31 cellular contexts compared by ENCODE assay signal in genomic region chr9:71254592-71255277, GRCh38.
"Had no signal": no experiment of that assay in that cellular context is flagged by ENCODE, and none has a peak within 500 bp of the region (broad histone marks: within the 10 kb centered on the region; RNA-seq: fewer than 3 reads in every experiment).

No MANE protein-coding gene starts in this region.

- H3K9me3 ChIP-seq: ascending aorta, colonic mucosa, esophagus squamous epithelium had no signal

- H3K4me1 ChIP-seq: ascending aorta, breast epithelium, colonic mucosa, esophagus squamous epithelium had no signal

- ATAC-seq: activated naive CD4-positive, alpha-beta T cell treated with anti-CD3 and anti-CD28 coated beads, Interleukin-2, amount 50 U/mL, for 72 hours; activated T-cell treated with anti-CD3 and anti-CD28 coated beads, Interleukin-2, amount 50 U/mL, for 72 hours; T-helper 17 cell; WTC11 had no signal

- H3K27ac Mint-ChIP-seq: activated CD4-positive, alpha-beta memory T cell treated with anti-CD3 and anti-CD28 coated beads, Interleukin-2, amount 10 ng/mL, durations not matched to agents 7 days and 5 days; activated CD4-positive, alpha-beta T cell treated with anti-CD3 and anti-CD28 coated beads, Interleukin-2, amount 10 ng/mL, durations not matched to agents 7 days and 5 days; activated naive CD4-positive, alpha-beta T cell treated with anti-CD3 and anti-CD28 coated beads, Interleukin-2, amount 10 ng/mL, durations not matched to agents 7 days and 5 days; activated naive CD4-positive, alpha-beta T cell treated with anti-CD3 and anti-CD28 coated beads, Interleukin-2, amount 50 U/mL, for 72 hours; activated naive CD8-positive, alpha-beta T cell treated with anti-CD3 and anti-CD28 coated beads, Interleukin-2, amount 10 ng/mL, durations not matched to agents 7 days and 5 days; activated T-cell treated with anti-CD3 and anti-CD28 coated beads, Interleukin-2, amount 50 U/mL, for 24 hours; brain; T-helper 17 cell; WTC11 had no signal

- H3K4me3 ChIP-seq: ascending aorta, breast epithelium, cardiac muscle cell, colonic mucosa, esophagus squamous epithelium had no signal

- H3K27me3 Mint-ChIP-seq: activated naive CD4-positive, alpha-beta T cell treated with anti-CD3 and anti-CD28 coated beads, Interleukin-2, amount 10 ng/mL, durations not matched to agents 7 days and 5 days; activated naive CD8-positive, alpha-beta T cell treated with anti-CD3 and anti-CD28 coated beads, Interleukin-2, amount 10 ng/mL, durations not matched to agents 7 days and 5 days had no signal

- H3K4me1 Mint-ChIP-seq: activated CD4-positive, alpha-beta memory T cell treated with anti-CD3 and anti-CD28 coated beads, Interleukin-2, amount 10 ng/mL, durations not matched to agents 7 days and 5 days; activated CD4-positive, alpha-beta T cell treated with anti-CD3 and anti-CD28 coated beads, Interleukin-2, amount 10 ng/mL, durations not matched to agents 7 days and 5 days; activated naive CD4-positive, alpha-beta T cell treated with anti-CD3 and anti-CD28 coated beads, Interleukin-2, amount 10 ng/mL, durations not matched to agents 7 days and 5 days; activated naive CD8-positive, alpha-beta T cell treated with anti-CD3 and anti-CD28 coated beads, Interleukin-2, amount 10 ng/mL, durations not matched to agents 7 days and 5 days; T-helper 17 cell had no signal

- H3K36me3 Mint-ChIP-seq: activated naive CD4-positive, alpha-beta T cell treated with anti-CD3 and anti-CD28 coated beads, Interleukin-2, amount 10 ng/mL, durations not matched to agents 7 days and 5 days; activated naive CD4-positive, alpha-beta T cell treated with anti-CD3 and anti-CD28 coated beads, Interleukin-2, amount 50 U/mL, for 72 hours; activated naive CD8-positive, alpha-beta T cell treated with anti-CD3 and anti-CD28 coated beads, Interleukin-2, amount 10 ng/mL, durations not matched to agents 7 days and 5 days; brain had no signal

- H3K36me3 ChIP-seq: ascending aorta, breast epithelium, cardiac muscle cell, colonic mucosa, esophagus squamous epithelium had no signal

- H3K27ac ChIP-seq: ascending aorta, breast epithelium, cardiac muscle cell, colonic mucosa, epithelial cell of prostate, esophagus squamous epithelium had no signal

- H3K9me3 Mint-ChIP-seq: activated CD4-positive, alpha-beta memory T cell treated with anti-CD3 and anti-CD28 coated beads, Interleukin-2, amount 10 ng/mL, durations not matched to agents 7 days and 5 days; activated CD4-positive, alpha-beta T cell treated with anti-CD3 and anti-CD28 coated beads, Interleukin-2, amount 10 ng/mL, durations not matched to agents 7 days and 5 days; activated naive CD4-positive, alpha-beta T cell treated with anti-CD3 and anti-CD28 coated beads, Interleukin-2, amount 10 ng/mL, durations not matched to agents 7 days and 5 days; activated naive CD4-positive, alpha-beta T cell treated with anti-CD3 and anti-CD28 coated beads, Interleukin-2, amount 50 U/mL, for 72 hours; activated naive CD8-positive, alpha-beta T cell treated with anti-CD3 and anti-CD28 coated beads, Interleukin-2, amount 10 ng/mL, durations not matched to agents 7 days and 5 days had no signal

- H3K4me3 Mint-ChIP-seq: activated CD4-positive, alpha-beta memory T cell treated with anti-CD3 and anti-CD28 coated beads, Interleukin-2, amount 10 ng/mL, durations not matched to agents 7 days and 5 days; activated CD4-positive, alpha-beta T cell treated with anti-CD3 and anti-CD28 coated beads, Interleukin-2, amount 10 ng/mL, durations not matched to agents 7 days and 5 days; activated naive CD4-positive, alpha-beta T cell treated with anti-CD3 and anti-CD28 coated beads, Interleukin-2, amount 10 ng/mL, durations not matched to agents 7 days and 5 days; activated naive CD8-positive, alpha-beta T cell treated with anti-CD3 and anti-CD28 coated beads, Interleukin-2, amount 10 ng/mL, durations not matched to agents 7 days and 5 days; activated T-cell treated with anti-CD3 and anti-CD28 coated beads, Interleukin-2, amount 50 U/mL, for 24 hours; activated T-cell treated with anti-CD3 and anti-CD28 coated beads, Interleukin-2, amount 50 U/mL, for 72 hours; brain; T-helper 17 cell; WTC11 had no signal

- H3K27me3 ChIP-seq: ascending aorta, cardiac muscle cell, colonic mucosa had no signal

- DNase-seq: activated CD4-positive, alpha-beta memory T cell treated with anti-CD3 and anti-CD28 coated beads, Interleukin-2, amount 10 ng/mL, durations not matched to agents 7 days and 5 days; activated CD4-positive, alpha-beta T cell treated with anti-CD3 and anti-CD28 coated beads for 1 hour; activated CD4-positive, alpha-beta T cell treated with anti-CD3 and anti-CD28 coated beads for 4 hours; activated CD4-positive, alpha-beta T cell treated with anti-CD3 and anti-CD28 coated beads, Interleukin-2, amount 10 ng/mL, durations not matched to agents 7 days and 5 days; activated CD4-positive, alpha-beta T cell treated with anti-CD3 and anti-CD28 coated beads, Interleukin-2, amount 50 U/mL, for 4 hours; activated CD8-positive, alpha-beta memory T cell treated with anti-CD3 and anti-CD28 coated beads, Interleukin-2, amount 50 U/mL, for 48 hours; activated gamma-delta T cell; activated naive CD4-positive, alpha-beta T cell; activated naive CD4-positive, alpha-beta T cell treated with anti-CD3 and anti-CD28 coated beads, Interleukin-2, amount 10 ng/mL, durations not matched to agents 7 days and 5 days; activated naive CD8-positive, alpha-beta T cell treated with anti-CD3 and anti-CD28 coated beads, Interleukin-2, amount 10 ng/mL, durations not matched to agents 7 days and 5 days; activated T-cell treated with anti-CD3 and anti-CD28 coated beads for 4 hours; activated T-cell treated with anti-CD3 and anti-CD28 coated beads, Interleukin-2, amount 50 U/mL, for 24 hours; activated T-cell treated with anti-CD3 and anti-CD28 coated beads, Interleukin-2, amount 50 U/mL, for 72 hours; central memory CD4-positive, alpha-beta T cell; cerebellar nuclear complex; colonic mucosa; effector CD8-positive, alpha-beta T cell; esophagus squamous epithelium; foreskin melanocyte; head of caudate nucleus; T-helper 1 cell; T-helper 17 cell had no signal

- FAIRE-seq: endometrium, endothelial cell of umbilical vein had no signal
